ENCODE assay signal across 14 cellular contexts in genomic region chr1:3547055-3548005, GRCh38.
DNase-seq lines count a peak whose midpoint lies in the region; ATAC-seq and TF ChIP-seq lines count a peak whose summit lies in the region.
"Had no signal": no experiment of that assay in that cellular context is flagged by ENCODE, and none has a peak within 500 bp of the region (broad histone marks: within the 10 kb centered on the region; RNA-seq: fewer than 3 reads in every experiment).

No MANE protein-coding gene starts in this region.

- H3K4me2 ChIP-seq in BLaER1 treated with 17β-estradiol and CSF1 and Interleukin-3, amounts not matched to agents 10 nM and 100 nM, result peak overlapping the region; percentile 25 to 76 (median 64); a peak in 21 of 22 replicates
- H3K4me2 ChIP-seq in mesenchymal stem cell (ENCODE audit: low read length, poor library complexity, severe bottlenecking), result no peak overlapping the region

- intact Hi-C loops in dorsolateral prefrontal cortex (cut with DNase I), result no loop called here

- DNase-seq in HK-2 (ENCODE audit: unreplicated experiment) (peak; percentile 73), astrocyte of the hippocampus (ENCODE audit: low read depth, low spot score) (peak; percentile 41), mesenchymal stem cell (no peak), GM13976 (ENCODE audit: low spot score) (no peak), anterior cingulate cortex (lab: John Stamatoyannopoulos, UW) (no peak), dorsolateral prefrontal cortex (no peak)
- DNase-seq: activated naive CD8-positive, alpha-beta T cell treated with anti-CD3 and anti-CD28 coated beads for 36 hours; Karpas-422; NCI-H2081; posterior cingulate gyrus; SW 1271 had no signal

- H2AK5ac ChIP-seq in mesenchymal stem cell (ENCODE audit: low read length, severe bottlenecking), result peak overlapping the region; percentile 19

- no peak overlapping the region for H2BK120ac ChIP-seq in mesenchymal stem cell (ENCODE audit: low read depth, low read length)

- H4K91ac ChIP-seq in mesenchymal stem cell (ENCODE audit: low read length), result peak overlapping the region; percentile 11

- peaks cover 0 to 100% (median 97%) of the 10 kb centered on the region in 11 experiments; a peak in 18 of 22 replicates for H4K20me1 ChIP-seq in BLaER1 treated with 17β-estradiol and CSF1 and Interleukin-3, amounts not matched to agents 10 nM and 100 nM

- no peak for ATAC-seq in HG02870 (IDR thresholded peaks at IDR 0.05; ENCODE audit: unreplicated experiment)
- ATAC-seq: activated CD4-positive, CD25-positive, alpha-beta regulatory T cell treated with anti-CD3 and anti-CD28 coated beads, Interleukin-2, amount 50 U/mL, for 24 hours had no signal

- peaks cover 0 to 21% (median 0%) of the 10 kb centered on the region in 11 experiments; a peak in 5 of 22 replicates for H3K36me3 ChIP-seq in BLaER1 treated with 17β-estradiol and CSF1 and Interleukin-3, amounts not matched to agents 10 nM and 100 nM
- H3K36me3 ChIP-seq in mesenchymal stem cell (ENCODE audit: control insufficient read depth in 1 of 2, insufficient read depth in 2 of 2, low read depth in 1 of 2, low read length in 2 of 2), result peaks cover 0 to 6% of the 10 kb centered on the region in 2 experiments

- TF ChIP-seq CTCF in GM13976 (IDR thresholded peaks at IDR 0.05; ENCODE audit: borderline replicate concordance, control extremely low read depth, extremely low read depth, insufficient read depth, missing control alignments) (no peak), dorsolateral prefrontal cortex (IDR thresholded peaks at IDR 0.05 in 54 of 56, conservative IDR thresholded peaks at IDR 0.05 in 2 of 56; ENCODE audit: low read depth in 1 of 56, partially characterized antibody in 56 of 56) (no peak)

- in situ Hi-C loops in GM13976 (cut with MboI; ENCODE audit: low sequenced_read_pairs, unreplicated experiment), result no loop called here

- no peak overlapping the region for H3K27ac ChIP-seq in BLaER1 treated with 17β-estradiol and CSF1 and Interleukin-3, amounts not matched to agents 10 nM and 100 nM
- H3K27ac ChIP-seq in mesenchymal stem cell (ENCODE audit: low read length, poor library complexity, severe bottlenecking), result no peak overlapping the region
- H3K27ac ChIP-seq in dorsolateral prefrontal cortex, result no peak overlapping the region

- no peaks in the 10 kb centered on the region for H3K9me3 ChIP-seq in BLaER1 treated with 17β-estradiol and CSF1 and Interleukin-3, amounts not matched to agents 10 nM and 100 nM (replicated peaks in 1 of 11)
- no peaks in the 10 kb centered on the region for H3K9me3 ChIP-seq in mesenchymal stem cell (ENCODE audit: control insufficient read depth, low read length)

- H3K4me1 ChIP-seq in BLaER1 treated with 17β-estradiol and CSF1 and Interleukin-3, amounts not matched to agents 10 nM and 100 nM, result peaks cover 9 to 37% (median 31%) of the 10 kb centered on the region in 10 experiments
- H3K4me1 ChIP-seq in mesenchymal stem cell (ENCODE audit: control insufficient read depth, insufficient read depth, low read depth, low read length), result peaks cover 55% of the 10 kb centered on the region

- H3K14ac ChIP-seq in mesenchymal stem cell (ENCODE audit: low read length in 2 of 2), result no peak overlapping the region

- H3K9ac ChIP-seq in BLaER1 treated with 17β-estradiol and CSF1 and Interleukin-3, amounts not matched to agents 10 nM and 100 nM, result peak overlapping the region in 3 of 11 experiments; percentile 12 to 28 (median 17); a peak in 3 of 22 replicates
- H3K9ac ChIP-seq in mesenchymal stem cell (ENCODE audit: low read length), result no peak overlapping the region

- no peak overlapping the region for H2BK15ac ChIP-seq in mesenchymal stem cell (ENCODE audit: low read depth, poor library complexity, severe bottlenecking)

- no peak overlapping the region for H2AFZ ChIP-seq in mesenchymal stem cell (ENCODE audit: low read depth, low read length)

- WGBS in mesenchymal stem cell, result 83% methylated on average over 38 of the region's 38 CpGs

- no peaks in the 10 kb centered on the region for H3K27me3 ChIP-seq in BLaER1 treated with 17β-estradiol and CSF1 and Interleukin-3, amounts not matched to agents 10 nM and 100 nM
- H3K27me3 ChIP-seq in mesenchymal stem cell (ENCODE audit: control insufficient read depth in 1 of 2, insufficient read depth in 1 of 2, low read length in 2 of 2) (peaks cover 25 to 85% of the 10 kb centered on the region in 2 experiments), dorsolateral prefrontal cortex (peaks cover 0 to 4% (median 0%) of the 10 kb centered on the region in 45 donors)

- H3K4ac ChIP-seq in mesenchymal stem cell (ENCODE audit: low read depth in 1 of 2, low read length in 2 of 2), result no peak overlapping the region

- no peak overlapping the region for H2BK12ac ChIP-seq in mesenchymal stem cell (ENCODE audit: low read length in 2 of 2)

- no peak overlapping the region for H4K8ac ChIP-seq in mesenchymal stem cell (ENCODE audit: low read length)

- H3K23ac ChIP-seq in mesenchymal stem cell (ENCODE audit: low read length in 2 of 2), result no peak overlapping the region

- H3K18ac ChIP-seq in mesenchymal stem cell (ENCODE audit: low read depth in 1 of 2, low read length in 2 of 2), result no peak overlapping the region

- H3K79me1 ChIP-seq in mesenchymal stem cell (replicated peaks; ENCODE audit: low read length, poor library complexity, severe bottlenecking), result no peaks in the 10 kb centered on the region

- no peak overlapping the region for H3K4me3 ChIP-seq in BLaER1 treated with 17β-estradiol and CSF1 and Interleukin-3, amounts not matched to agents 10 nM and 100 nM
- H3K4me3 ChIP-seq in mesenchymal stem cell (ENCODE audit: insufficient read depth in 1 of 2, low read depth in 1 of 2, low read length in 2 of 2), result peak overlapping the region in 1 of 2 experiments; percentile 7
- H3K4me3 ChIP-seq in dorsolateral prefrontal cortex, result no peak overlapping the region

- no peak overlapping the region for H2BK5ac ChIP-seq in mesenchymal stem cell (ENCODE audit: low read depth, low read length, poor library complexity, severe bottlenecking)

Comparison
In these comparisons a context has a peak if more than half of its experiments do, and no peak if none do; other contexts are left out.
1. DNase-seq: peak in HK-2 (single experiment) and astrocyte of the hippocampus (single experiment); none in mesenchymal stem cell (single experiment), GM13976 (single experiment), anterior cingulate cortex (0 of 58) and dorsolateral prefrontal cortex (0 of 10).